Comparison of ENCODE assay signal across 9 cellular contexts in the genomic region with DNA sequence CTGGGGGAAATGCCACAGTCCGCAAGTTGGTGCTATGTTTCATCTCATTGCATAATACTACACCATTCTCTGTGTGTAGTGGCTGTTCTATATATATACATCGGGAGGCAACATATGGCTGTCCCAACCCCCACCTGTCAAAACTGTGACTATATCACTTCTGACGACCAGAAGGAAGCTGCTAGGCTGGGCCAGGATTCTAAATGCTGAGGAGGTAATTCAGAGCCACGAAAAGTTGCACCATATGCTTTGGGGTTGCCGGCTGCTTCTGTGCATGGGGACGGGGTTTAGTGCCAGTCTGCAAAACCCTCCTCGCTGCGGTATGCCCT. TPM values are rescaled to one million over a fixed set of nuclear protein-coding genes. Genes with fewer than 3 reads are reported as not detected.
DNase-seq lines count a peak whose midpoint lies in the region; ATAC-seq and TF ChIP-seq lines count a peak whose summit lies in the region.
"Had no signal": no experiment of that assay in that cellular context is flagged by ENCODE, and none has a peak within 500 bp of the region (broad histone marks: within the 10 kb centered on the region; RNA-seq: fewer than 3 reads in every experiment).

No MANE protein-coding gene starts in this region.

- ATAC-seq in GM21825 (IDR thresholded peaks at IDR 0.05; ENCODE audit: unreplicated experiment) (no peak), HG02970 (IDR thresholded peaks at IDR 0.05; ENCODE audit: low FRiP score, unreplicated experiment) (no peak)

- no peaks in the 10 kb centered on the region for H3K9me3 ChIP-seq in ovary

- H3K4me1 Mint-ChIP-seq in activated naive CD8-positive, alpha-beta T cell (ENCODE audit: low read depth) = peaks cover 14% of the 10 kb centered on the region

- no peak for TF ChIP-seq POLR2A in ovary (IDR thresholded peaks at IDR 0.05)

- TF ChIP-seq CTCF in ovary (IDR thresholded peaks at IDR 0.05) = no peak

- H3K4me3 Mint-ChIP-seq in activated naive CD8-positive, alpha-beta T cell = peak overlapping the region; percentile 82

- peaks cover 2% of the 10 kb centered on the region for H3K36me3 Mint-ChIP-seq in activated naive CD8-positive, alpha-beta T cell

- H3K27ac ChIP-seq in ovary = no peak overlapping the region

- TF ChIP-seq EP300 in ovary (IDR thresholded peaks at IDR 0.05) = no peak

- 59 to 76% (median 60%) methylated on average over 8 of the region's 8 CpGs for WGBS in ovary, 3 donors

- intact Hi-C loops in ovary (cut with DNase I) = no loop called here

- H3K4me3 ChIP-seq in GM08714 (ENCODE audit: low read length) (peak overlapping the region; percentile 57; the same call in 1 of the 2 replicates), ovary (peak overlapping the region; percentile 35)

- DNase-seq in NAMALWA (ENCODE audit: low spot score) (peak; percentile 72), ovary (no peak), globus pallidus (ENCODE audit: low spot score) (no peak)

- H3K27me3 ChIP-seq in ovary = no peaks in the 10 kb centered on the region

- peaks cover 2% of the 10 kb centered on the region for H3K4me1 ChIP-seq in ovary (ENCODE audit: insufficient read depth)

- H3K36me3 ChIP-seq in ovary = no peaks in the 10 kb centered on the region

- no peaks in the 10 kb centered on the region for H3K27me3 Mint-ChIP-seq in activated naive CD8-positive, alpha-beta T cell

- no peaks in the 10 kb centered on the region for H3K9me3 Mint-ChIP-seq in activated naive CD8-positive, alpha-beta T cell (ENCODE audit: low read depth)

- H3K27ac Mint-ChIP-seq in activated naive CD8-positive, alpha-beta T cell = peak overlapping the region; percentile 58

RNA-seq across cellular contexts. Expression of a gene that starts 50.5 kb away (rescaled TPM):
- under 1 TPM in 3 of 7 donors, not detected in 4; 0.10 to 0.36 (median 0.17) TPM for total RNA-seq in ovary
- under 1 TPM; 0.02 to 0.07 TPM for polyA plus RNA-seq in ovary
- total RNA-seq: right cardiac atrium, SK-MEL-5 had no signal
